9 cellular contexts compared by ENCODE assay signal in genomic region chr15:67107014-67107812, GRCh38. TPM values are rescaled to one million over a fixed set of nuclear protein-coding genes. Genes with fewer than 3 reads are reported as not detected.
A peak's percentile ranks its signal among the peaks of the same experiment; 100 is the strongest.
DNase-seq lines count a peak whose midpoint lies in the region; ATAC-seq, FAIRE-seq and TF ChIP-seq lines count a peak whose summit lies in the region.
"Had no signal": no experiment of that assay in that cellular context is flagged by ENCODE, and none has a peak within 500 bp of the region (broad histone marks: within the 10 kb centered on the region; RNA-seq: fewer than 3 reads in every experiment).

No MANE protein-coding gene starts in this region.

- peak overlapping the region; percentile 1 for H3K27ac Mint-ChIP-seq in activated naive CD4-positive, alpha-beta T cell treated with anti-CD3 and anti-CD28 coated beads for 36 hours

- H3K9me3 Mint-ChIP-seq in activated naive CD4-positive, alpha-beta T cell treated with anti-CD3 and anti-CD28 coated beads for 36 hours, result peaks cover 6% of the 10 kb centered on the region

- H3K27me3 Mint-ChIP-seq in activated naive CD4-positive, alpha-beta T cell treated with anti-CD3 and anti-CD28 coated beads for 36 hours (ENCODE audit: low read depth), result no peaks in the 10 kb centered on the region
- H3K27me3 Mint-ChIP-seq: stimulated activated naive CD8-positive, alpha-beta T cell treated with anti-CD3 and anti-CD28 coated beads, Interleukin-15, Interleukin-2, amounts not matched to agents 100 ng/mL and 50 ng/mL, for 24 hours had no signal

- 82% methylated on average over 12 of the region's 12 CpGs for WGBS in liver

- H3K27me3 ChIP-seq in brain microvascular endothelial cell (replicated peaks), result no peaks in the 10 kb centered on the region
- H3K27me3 ChIP-seq in liver (ENCODE audit: control insufficient read depth in 4 of 4, insufficient read depth in 4 of 4, low read length in 3 of 4), result no peaks in the 10 kb centered on the region

- H3K4me3 Mint-ChIP-seq in activated naive CD4-positive, alpha-beta T cell treated with anti-CD3 and anti-CD28 coated beads for 36 hours, result no peak overlapping the region
- H3K4me3 Mint-ChIP-seq: stimulated activated naive CD8-positive, alpha-beta T cell treated with anti-CD3 and anti-CD28 coated beads, Interleukin-15, Interleukin-2, amounts not matched to agents 100 ng/mL and 50 ng/mL, for 24 hours had no signal

- ATAC-seq in HG02588 (IDR thresholded peaks at IDR 0.05; ENCODE audit: unreplicated experiment) (no peak), GM21367 (IDR thresholded peaks at IDR 0.05; ENCODE audit: unreplicated experiment) (no peak), GM21723 (IDR thresholded peaks at IDR 0.05; ENCODE audit: unreplicated experiment) (no peak)

- H3K9ac ChIP-seq in liver (ENCODE audit: low read depth in 1 of 2, low read length in 2 of 2), result no peak overlapping the region

- intact Hi-C loops in activated naive CD4-positive, alpha-beta T cell treated with anti-CD3 and anti-CD28 coated beads for 36 hours (cut with micrococcal nuclease), result loop anchor here (10.0 kb wide), 1 partner anchor 658 kb away; no protein-coding TSS in a partner anchor

- peaks cover 37% of the 10 kb centered on the region for H3K4me1 Mint-ChIP-seq in activated naive CD4-positive, alpha-beta T cell treated with anti-CD3 and anti-CD28 coated beads for 36 hours (ENCODE audit: low read depth)

- peak; percentile 70 for FAIRE-seq in urothelium cell line (lab: Jason Lieb, UNC)

- H3K36me3 Mint-ChIP-seq in activated naive CD4-positive, alpha-beta T cell treated with anti-CD3 and anti-CD28 coated beads for 36 hours (ENCODE audit: low read depth), result no peaks in the 10 kb centered on the region

- TF ChIP-seq CTCF in brain microvascular endothelial cell (IDR thresholded peaks at IDR 0.05; ENCODE audit: low read depth, low read length, missing control alignments) (no peak), liver (IDR thresholded peaks at IDR 0.05; ENCODE audit: low read depth, low read length, missing input control) (no peak)

- no peaks in the 10 kb centered on the region for H3K9me3 ChIP-seq in liver (ENCODE audit: control insufficient read depth in 4 of 4, low read length in 3 of 4)

- peak overlapping the region; percentile 99 for H3K27ac ChIP-seq in brain microvascular endothelial cell
- H3K27ac ChIP-seq in liver (ENCODE audit: low read depth in 1 of 2, low read length in 2 of 2), result peak overlapping the region; percentile 32 to 56

- peaks cover 14 to 40% (median 26%) of the 10 kb centered on the region in 4 donors for H3K4me1 ChIP-seq in liver (ENCODE audit: control insufficient read depth in 4 of 4, insufficient read depth in 4 of 4, low read length in 3 of 4)

- CTCF ChIA-PET in activated naive CD4-positive, alpha-beta T cell treated with anti-CD3 and anti-CD28 coated beads for 36 hours (lab: Charles Lee), result interaction anchor here (0.7 kb wide), 1 partner anchor 398 kb away, joined by 3 read pairs; no protein-coding TSS in a partner anchor

- peaks cover 40% of the 10 kb centered on the region for H3K36me3 ChIP-seq in brain microvascular endothelial cell (replicated peaks)
- no peaks in the 10 kb centered on the region for H3K36me3 ChIP-seq in liver (ENCODE audit: control insufficient read depth in 4 of 4, insufficient read depth in 3 of 4, low read depth in 1 of 4, low read length in 3 of 4)

- no peak for TF ChIP-seq RAD21 in liver (IDR thresholded peaks at IDR 0.05)

- DNase-seq in activated naive CD4-positive, alpha-beta T cell treated with anti-CD3 and anti-CD28 coated beads for 36 hours, result no peak
- no peak for DNase-seq in activated naive CD4-positive, alpha-beta T cell treated with anti-CD3 and anti-CD28 coated beads, Interleukin-2, amount 50 U/mL, for 16 hours
- peak; percentile 99 for DNase-seq in brain microvascular endothelial cell
- peak; percentile 97 for DNase-seq in urothelium cell line (ENCODE audit: low spot score)

- in situ Hi-C loops in brain microvascular endothelial cell (cut with HindIII; ENCODE audit: low pct_ligation_motif_present, low sequenced_read_pairs), result no loop called here

- no peak overlapping the region for H3K4me3 ChIP-seq in brain microvascular endothelial cell (ENCODE audit: low read depth, low read length)
- H3K4me3 ChIP-seq in liver (ENCODE audit: low read depth in 1 of 3, low read length in 3 of 3), result no peak overlapping the region

TF ChIP-seq in liver, 16 proteins besides CTCF, POLR2A, EP300 and RAD21:
- TF ChIP-seq, protein P1, sequence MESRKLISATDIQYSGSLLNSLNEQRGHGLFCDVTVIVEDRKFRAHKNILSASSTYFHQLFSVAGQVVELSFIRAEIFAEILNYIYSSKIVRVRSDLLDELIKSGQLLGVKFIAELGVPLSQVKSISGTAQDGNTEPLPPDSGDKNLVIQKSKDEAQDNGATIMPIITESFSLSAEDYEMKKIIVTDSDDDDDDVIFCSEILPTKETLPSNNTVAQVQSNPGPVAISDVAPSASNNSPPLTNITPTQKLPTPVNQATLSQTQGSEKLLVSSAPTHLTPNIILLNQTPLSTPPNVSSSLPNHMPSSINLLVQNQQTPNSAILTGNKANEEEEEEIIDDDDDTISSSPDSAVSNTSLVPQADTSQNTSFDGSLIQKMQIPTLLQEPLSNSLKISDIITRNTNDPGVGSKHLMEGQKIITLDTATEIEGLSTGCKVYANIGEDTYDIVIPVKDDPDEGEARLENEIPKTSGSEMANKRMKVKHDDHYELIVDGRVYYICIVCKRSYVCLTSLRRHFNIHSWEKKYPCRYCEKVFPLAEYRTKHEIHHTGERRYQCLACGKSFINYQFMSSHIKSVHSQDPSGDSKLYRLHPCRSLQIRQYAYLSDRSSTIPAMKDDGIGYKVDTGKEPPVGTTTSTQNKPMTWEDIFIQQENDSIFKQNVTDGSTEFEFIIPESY (IDR thresholded peaks at IDR 0.05), result no peak
- TF ChIP-seq HNF4A (conservative IDR thresholded peaks at IDR 0.05), result no peak
- TF ChIP-seq JUND (IDR thresholded peaks at IDR 0.05), result peak; percentile 42 to 44
- no peak for TF ChIP-seq EGR1 (IDR thresholded peaks at IDR 0.05; ENCODE audit: low read depth in 2 of 2)

RNA-seq across cellular contexts. Expression of gene SMAD3, which starts 41.8 kb away (rescaled TPM):
- 10 to 100 TPM; 35.1 to 39.2 TPM for total RNA-seq in activated naive CD4-positive, alpha-beta T cell treated with anti-CD3 and anti-CD28 coated beads for 36 hours
- total RNA-seq in liver, result 10 to 100 TPM in 1 of 2 donors, 1 to 10 TPM in 1; 4.0 to 12.2 TPM
- 1 to 10 TPM; 5.2 to 5.7 TPM for polyA plus RNA-seq in liver

Comparison
In these comparisons a context has a peak if more than half of its experiments do, and no peak if none do; other contexts are left out.
1. DNase-seq: peak in brain microvascular endothelial cell (single experiment) and urothelium cell line (single experiment); none in activated naive CD4-positive, alpha-beta T cell treated with anti-CD3 and anti-CD28 coated beads for 36 hours (single experiment) and activated naive CD4-positive, alpha-beta T cell treated with anti-CD3 and anti-CD28 coated beads, Interleukin-2, amount 50 U/mL, for 16 hours (single experiment).